2 cellular contexts compared by ENCODE assay signal in genomic region chr3:29711255-29711771, GRCh38.
A peak's percentile ranks its signal among the peaks of the same experiment; 100 is the strongest.
TF ChIP-seq lines count a peak whose summit lies in the region.

No MANE protein-coding gene starts in this region.

TF ChIP-seq in liver, 16 proteins besides CTCF, POLR2A, EP300 and RAD21 (continued from another document):
- peak; percentile 47 for TF ChIP-seq SP1 (IDR thresholded peaks at IDR 0.05)
- TF ChIP-seq RXRA (IDR thresholded peaks at IDR 0.05), result peak in 1 of 2 donors; percentile 39
- TF ChIP-seq NR2F2 (IDR thresholded peaks at IDR 0.05), result peak; percentile 97
- no peak for TF ChIP-seq FOXA2 (IDR thresholded peaks at IDR 0.05)
- TF ChIP-seq GABPA (IDR thresholded peaks at IDR 0.05 in 1 of 2, conservative IDR thresholded peaks at IDR 0.05 in 1 of 2), result no peak
- TF ChIP-seq TAF1 (conservative IDR thresholded peaks at IDR 0.05), result no peak
- no peak for TF ChIP-seq HNF4G (IDR thresholded peaks at IDR 0.05)
- no peak for TF ChIP-seq ATF3 (IDR thresholded peaks at IDR 0.05)
- no peak for TF ChIP-seq EGR1 (IDR thresholded peaks at IDR 0.05; ENCODE audit: low read depth in 2 of 2)
- TF ChIP-seq REST (IDR thresholded peaks at IDR 0.05), result no peak
- TF ChIP-seq JUND (IDR thresholded peaks at IDR 0.05), result peak in 1 of 2 donors; percentile 15
- no peak for TF ChIP-seq MAX (IDR thresholded peaks at IDR 0.05)
- TF ChIP-seq YY1 (IDR thresholded peaks at IDR 0.05), result no peak
- TF ChIP-seq HNF4A (conservative IDR thresholded peaks at IDR 0.05), result no peak
TF ChIP-seq in liver: peak in this region for 4.

TF ChIP-seq in HepG2, 621 proteins besides CTCF, POLR2A, EP300 and RAD21 (continued from another document):
- TF ChIP-seq STAT6 (CRISPR knock-in tag; IDR thresholded peaks at IDR 0.05; ENCODE audit: borderline replicate concordance), result no peak
- no peak for TF ChIP-seq ESRRA (CRISPR knock-in tag; IDR thresholded peaks at IDR 0.05; ENCODE audit: low read depth)
- no peak for TF ChIP-seq AKAP8 (CRISPR knock-in tag; IDR thresholded peaks at IDR 0.05)
- no peak for TF ChIP-seq FOSL1 (CRISPR knock-in tag; IDR thresholded peaks at IDR 0.05; ENCODE audit: borderline replicate concordance)
- TF ChIP-seq SNAI1 (CRISPR knock-in tag; IDR thresholded peaks at IDR 0.05; ENCODE audit: borderline replicate concordance), result no peak
- no peak for TF ChIP-seq NR3C1 (CRISPR knock-in tag; IDR thresholded peaks at IDR 0.05)
- no peak for TF ChIP-seq ZMAT3 (CRISPR knock-in tag; conservative IDR thresholded peaks at IDR 0.05)
- no peak for TF ChIP-seq ZNF770 (CRISPR knock-in tag; IDR thresholded peaks at IDR 0.05)
- TF ChIP-seq CENPT (CRISPR knock-in tag; IDR thresholded peaks at IDR 0.05; ENCODE audit: low read depth), result no peak
- TF ChIP-seq TBX3 (IDR thresholded peaks at IDR 0.05; ENCODE audit: borderline replicate concordance), result no peak
- no peak for TF ChIP-seq TSC22D2 (CRISPR knock-in tag; IDR thresholded peaks at IDR 0.05; ENCODE audit: borderline replicate concordance)
- TF ChIP-seq BORCS8-MEF2B (CRISPR knock-in tag; IDR thresholded peaks at IDR 0.05), result no peak
- no peak for TF ChIP-seq DDIT3 (CRISPR knock-in tag; IDR thresholded peaks at IDR 0.05)
- no peak for TF ChIP-seq XBP1 (CRISPR knock-in tag; IDR thresholded peaks at IDR 0.05)
- TF ChIP-seq ZNF30 (CRISPR knock-in tag; IDR thresholded peaks at IDR 0.05), result no peak
- no peak for TF ChIP-seq ERF (CRISPR knock-in tag; IDR thresholded peaks at IDR 0.05)
- TF ChIP-seq ZFP36L2 (CRISPR knock-in tag; IDR thresholded peaks at IDR 0.05), result no peak
